In the genomic region with DNA sequence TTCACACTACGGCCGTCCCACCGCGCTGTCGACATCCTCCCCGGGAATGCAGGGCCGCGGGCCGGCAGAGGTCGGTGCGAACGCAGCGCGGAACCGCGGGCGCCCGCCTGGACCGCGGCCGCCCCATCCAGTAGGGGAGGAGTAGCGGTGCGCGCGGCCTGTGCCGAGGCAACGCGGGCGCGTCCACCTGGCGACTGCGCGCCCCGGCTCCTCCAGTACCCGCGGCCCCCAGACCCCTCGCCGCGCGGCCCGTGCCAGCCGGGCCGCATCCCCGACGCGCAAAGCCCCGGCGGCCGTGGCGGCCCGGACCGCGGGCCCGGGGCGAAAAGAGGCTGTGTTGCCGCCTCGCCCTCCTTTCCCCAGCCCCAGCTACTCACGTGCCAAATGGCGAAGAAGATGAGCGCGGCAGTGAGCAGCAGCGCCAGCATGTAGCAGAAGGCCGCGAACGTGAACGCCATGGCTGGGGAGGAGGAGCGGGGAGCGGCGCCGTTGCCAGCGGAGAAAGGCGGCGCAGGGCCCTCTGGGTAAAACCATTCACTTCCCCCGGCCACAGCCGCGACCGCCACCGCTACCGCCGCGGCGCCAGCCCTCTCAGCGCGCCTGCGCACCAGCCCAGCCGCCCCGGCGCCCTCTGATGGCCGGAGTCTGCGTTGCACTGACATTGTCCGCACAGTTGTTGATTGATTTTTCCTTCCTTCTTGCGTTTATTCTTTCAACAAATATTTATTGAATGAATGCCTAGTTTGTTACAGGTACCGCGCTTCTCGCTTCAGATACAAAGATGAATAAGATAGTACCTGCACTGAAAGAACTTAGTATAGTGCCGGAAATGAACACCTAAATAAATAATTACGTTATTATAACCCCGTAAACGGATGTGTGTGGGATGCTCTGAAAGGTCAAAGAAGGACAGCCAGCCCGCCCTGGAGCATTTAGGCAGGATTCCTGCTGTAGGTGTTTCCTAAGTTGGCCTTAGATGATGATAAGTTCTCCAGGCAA, we compare ENCODE assay signal across 8 cellular contexts. TPM values are rescaled to one million over a fixed set of nuclear protein-coding genes. Genes with fewer than 3 reads are reported as not detected.
DNase-seq lines count a peak whose midpoint lies in the region; ATAC-seq and TF ChIP-seq lines count a peak whose summit lies in the region.

A gene (minus strand): TSS at position 505 of the 999 bp plus-strand sequence. CDS start 47 bp downstream, at position 458.

- H3K27ac Mint-ChIP-seq in CD14-positive monocyte, result peak within 1 kb of the TSS; percentile 83 to 92 (median 87)

- peak; percentile 85 for DNase-seq in CD14-positive monocyte (ENCODE audit: low spot score)
- peak; percentile 94 for DNase-seq in NCI-H748 (lab: John Stamatoyannopoulos, UW; ENCODE audit: unreplicated experiment)
- DNase-seq in activated CD4-positive, alpha-beta T cell treated with anti-CD3 and anti-CD28 coated beads, Interleukin-2, amount 50 U/mL, for 24 hours (ENCODE audit: low read depth in 1 of 2, low spot score in 1 of 2), result peak; percentile 88 to 95
- peak; percentile 94 for DNase-seq in dermis blood vessel endothelial cell
- DNase-seq in stimulated activated CD4-positive, alpha-beta T cell treated with anti-CD3 and anti-CD28 coated beads, Interleukin-4, amount 100 ng/mL, for 4 hours, result peak; percentile 86 to 89

- no peaks in the 10 kb centered on the region for H3K9me3 ChIP-seq in liver (ENCODE audit: control insufficient read depth in 4 of 4, low read length in 3 of 4)

- H3K9me3 Mint-ChIP-seq in CD14-positive monocyte, result no peaks in the 10 kb centered on the region

- no peaks in the 10 kb centered on the region for H3K36me3 ChIP-seq in liver (ENCODE audit: control insufficient read depth in 4 of 4, insufficient read depth in 3 of 4, low read depth in 1 of 4, low read length in 3 of 4)

- ATAC-seq in GM19372 (IDR thresholded peaks at IDR 0.05; ENCODE audit: low read depth, unreplicated experiment), result peak; percentile 95
- ATAC-seq in HG03558 (IDR thresholded peaks at IDR 0.05; ENCODE audit: extremely low read depth, unreplicated experiment), result peak; percentile 80

- H3K4me3 ChIP-seq in liver (ENCODE audit: low read depth in 1 of 3, low read length in 3 of 3), result peak within 1 kb of the TSS; percentile 70 to 99 (median 77)

- peak within 1 kb of the TSS; percentile 92 to 98 for H3K9ac ChIP-seq in liver (ENCODE audit: low read depth in 1 of 2, low read length in 2 of 2)

- intact Hi-C loops in CD14-positive monocyte (cut with micrococcal nuclease), result loop anchor here (5.0 kb wide), 3 partner anchors 44 to 1889 kb away; a partner anchor contains a TSS

- under 1% methylated on average over 100 of the region's 100 CpGs for WGBS in liver

- H3K4me3 Mint-ChIP-seq in CD14-positive monocyte, result peak within 1 kb of the TSS; percentile 76 to 92

- peaks cover 41% of the 10 kb centered on the region for H3K4me1 Mint-ChIP-seq in CD14-positive monocyte

- H3K36me3 Mint-ChIP-seq in CD14-positive monocyte, result peaks cover 0 to 7% of the 10 kb centered on the region in 2 donors

- peak; percentile 92 for TF ChIP-seq CTCF in CD14-positive monocyte (IDR thresholded peaks at IDR 0.05)
- peak; percentile 98 for TF ChIP-seq CTCF in liver (IDR thresholded peaks at IDR 0.05; ENCODE audit: low read depth, low read length, missing input control)

- H3K27me3 Mint-ChIP-seq in CD14-positive monocyte (ENCODE audit: low read depth in 3 of 3), result no peaks in the 10 kb centered on the region

- H3K4me1 ChIP-seq in liver (ENCODE audit: control insufficient read depth in 4 of 4, insufficient read depth in 4 of 4, low read length in 3 of 4), result peaks cover 5 to 18% (median 9%) of the 10 kb centered on the region in 4 donors

- H3K27me3 ChIP-seq in liver (ENCODE audit: control insufficient read depth in 4 of 4, insufficient read depth in 4 of 4, low read length in 3 of 4), result no peaks in the 10 kb centered on the region

- peak; percentile 47 to 72 for TF ChIP-seq RAD21 in liver (IDR thresholded peaks at IDR 0.05)

- H3K27ac ChIP-seq in liver (ENCODE audit: low read depth in 1 of 2, low read length in 2 of 2), result peak within 1 kb of the TSS; percentile 90 to 93

TF ChIP-seq in liver, 16 proteins besides CTCF, POLR2A, EP300 and RAD21:
- TF ChIP-seq, protein P1, sequence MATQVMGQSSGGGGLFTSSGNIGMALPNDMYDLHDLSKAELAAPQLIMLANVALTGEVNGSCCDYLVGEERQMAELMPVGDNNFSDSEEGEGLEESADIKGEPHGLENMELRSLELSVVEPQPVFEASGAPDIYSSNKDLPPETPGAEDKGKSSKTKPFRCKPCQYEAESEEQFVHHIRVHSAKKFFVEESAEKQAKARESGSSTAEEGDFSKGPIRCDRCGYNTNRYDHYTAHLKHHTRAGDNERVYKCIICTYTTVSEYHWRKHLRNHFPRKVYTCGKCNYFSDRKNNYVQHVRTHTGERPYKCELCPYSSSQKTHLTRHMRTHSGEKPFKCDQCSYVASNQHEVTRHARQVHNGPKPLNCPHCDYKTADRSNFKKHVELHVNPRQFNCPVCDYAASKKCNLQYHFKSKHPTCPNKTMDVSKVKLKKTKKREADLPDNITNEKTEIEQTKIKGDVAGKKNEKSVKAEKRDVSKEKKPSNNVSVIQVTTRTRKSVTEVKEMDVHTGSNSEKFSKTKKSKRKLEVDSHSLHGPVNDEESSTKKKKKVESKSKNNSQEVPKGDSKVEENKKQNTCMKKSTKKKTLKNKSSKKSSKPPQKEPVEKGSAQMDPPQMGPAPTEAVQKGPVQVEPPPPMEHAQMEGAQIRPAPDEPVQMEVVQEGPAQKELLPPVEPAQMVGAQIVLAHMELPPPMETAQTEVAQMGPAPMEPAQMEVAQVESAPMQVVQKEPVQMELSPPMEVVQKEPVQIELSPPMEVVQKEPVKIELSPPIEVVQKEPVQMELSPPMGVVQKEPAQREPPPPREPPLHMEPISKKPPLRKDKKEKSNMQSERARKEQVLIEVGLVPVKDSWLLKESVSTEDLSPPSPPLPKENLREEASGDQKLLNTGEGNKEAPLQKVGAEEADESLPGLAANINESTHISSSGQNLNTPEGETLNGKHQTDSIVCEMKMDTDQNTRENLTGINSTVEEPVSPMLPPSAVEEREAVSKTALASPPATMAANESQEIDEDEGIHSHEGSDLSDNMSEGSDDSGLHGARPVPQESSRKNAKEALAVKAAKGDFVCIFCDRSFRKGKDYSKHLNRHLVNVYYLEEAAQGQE (IDR thresholded peaks at IDR 0.05), result peak; percentile 21
- TF ChIP-seq JUND (IDR thresholded peaks at IDR 0.05), result peak in 1 of 2 donors; percentile 28
- TF ChIP-seq HNF4A (conservative IDR thresholded peaks at IDR 0.05), result peak; percentile 17 to 35
- peak; percentile 41 for TF ChIP-seq FOXA2 (IDR thresholded peaks at IDR 0.05)
- TF ChIP-seq FOXA1 (IDR thresholded peaks at IDR 0.05), result no peak
- TF ChIP-seq YY1 (IDR thresholded peaks at IDR 0.05), result peak; percentile 62
- no peak for TF ChIP-seq TAF1 (conservative IDR thresholded peaks at IDR 0.05)
- TF ChIP-seq RXRA (IDR thresholded peaks at IDR 0.05), result peak; percentile 65 to 71
- TF ChIP-seq SP1 (IDR thresholded peaks at IDR 0.05), result peak; percentile 61
- peak in 1 of 2 donors; percentile 25 for TF ChIP-seq GABPA (IDR thresholded peaks at IDR 0.05 in 1 of 2, conservative IDR thresholded peaks at IDR 0.05 in 1 of 2)
- TF ChIP-seq, protein P2, sequence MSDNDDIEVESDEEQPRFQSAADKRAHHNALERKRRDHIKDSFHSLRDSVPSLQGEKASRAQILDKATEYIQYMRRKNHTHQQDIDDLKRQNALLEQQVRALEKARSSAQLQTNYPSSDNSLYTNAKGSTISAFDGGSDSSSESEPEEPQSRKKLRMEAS (IDR thresholded peaks at IDR 0.05), result no peak

RNA-seq across cellular contexts. Expression of the gene that starts here (rescaled TPM):
- polyA plus RNA-seq in CD14-positive monocyte, result 100 to 1,000 TPM; 138 to 162 TPM
- 156 and 160 TPM in 2 replicates for total RNA-seq in dermis blood vessel endothelial cell
- 100 to 1,000 TPM in 1 of 2 donors, 10 to 100 TPM in 1; 33.9 to 102 TPM for total RNA-seq in liver
- polyA plus RNA-seq in liver, result 100 to 1,000 TPM; 129 to 193 TPM

Comparison
In these comparisons a context has a peak if more than half of its experiments do, and no peak if none do; other contexts are left out.
1. Peak in every context shown above with its lines: DNase-seq, ATAC-seq, H3K4me3 ChIP-seq and H3K27ac ChIP-seq.